In the genomic region with DNA sequence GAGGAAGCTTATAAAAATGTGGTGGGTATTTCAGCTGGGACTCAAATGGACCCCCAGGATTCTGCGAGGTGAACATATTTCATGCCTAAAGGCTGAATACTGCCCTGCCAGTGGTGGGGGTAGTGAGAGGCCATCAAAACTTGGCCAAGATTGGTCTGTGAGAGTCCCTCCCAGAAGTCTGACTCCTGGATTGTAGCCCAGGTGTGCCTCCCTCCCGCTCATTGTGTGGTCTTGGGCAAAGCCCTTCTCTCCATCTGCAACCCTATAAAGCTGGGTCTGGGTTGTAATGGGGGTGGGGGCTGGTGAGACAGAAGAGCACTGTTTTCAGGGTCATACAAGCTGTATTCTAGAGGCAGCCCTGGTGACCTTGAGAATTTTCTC, we compare ENCODE assay signal across 8 cellular contexts. TPM values are rescaled to one million over a fixed set of nuclear protein-coding genes. Genes with fewer than 3 reads are reported as not detected.
A peak's percentile ranks its signal among the peaks of the same experiment; 100 is the strongest.
DNase-seq lines count a peak whose midpoint lies in the region; ATAC-seq, FAIRE-seq and TF ChIP-seq lines count a peak whose summit lies in the region.

No MANE protein-coding gene starts in this region.

- H4K20me1 ChIP-seq in DOHH2 (ENCODE audit: control insufficient read depth, insufficient read depth, low read depth, low read length): no peaks in the 10 kb centered on the region
- no peaks in the 10 kb centered on the region for H4K20me1 ChIP-seq in H1 (replicated peaks in 1 of 2; ENCODE audit: control insufficient read depth in 1 of 2, insufficient read depth in 2 of 2, low read length in 2 of 2)

- peak; percentile 21 to 61 for DNase-seq in NCI-H446 (lab: John Stamatoyannopoulos, UW)
- no peak for DNase-seq in H1 (ENCODE audit: low read depth in 1 of 2, low spot score in 2 of 2)
- DNase-seq in neural crest cell (ENCODE audit: low read depth, low spot score): no peak
- no peak for DNase-seq in NCI-H82 (lab: John Stamatoyannopoulos, UW)
- DNase-seq in foreskin melanocyte: no peak

- H3K27me3 ChIP-seq in DOHH2 (ENCODE audit: control insufficient read depth, low read length) (no peaks in the 10 kb centered on the region), H1 (replicated peaks in 1 of 4; ENCODE audit: control insufficient read depth in 3 of 4, extremely low read depth in 1 of 4, insufficient read depth in 3 of 4, low read length in 3 of 4) (peaks cover 6 to 19% (median 15%) of the 10 kb centered on the region in 4 experiments)

- H4K91ac ChIP-seq in H1 (replicated peaks; ENCODE audit: insufficient read length, low read length): no peak overlapping the region

- H3K4me3 ChIP-seq in DOHH2 (ENCODE audit: low read length): peak overlapping the region; percentile 81
- H3K4me3 ChIP-seq in H1 (ENCODE audit: extremely low read depth in 1 of 4, insufficient read depth in 2 of 4, low read depth in 3 of 4, low read length in 4 of 4): peak overlapping the region; percentile 20 to 69 (median 48); a peak in 6 of 8 replicates

- no peak for TF ChIP-seq CTCF in DOHH2 (IDR thresholded peaks at IDR 0.05; ENCODE audit: low read depth, low read length, poor library complexity, severe bottlenecking)
- no peak for TF ChIP-seq CTCF in H1 (IDR thresholded peaks at IDR 0.05; ENCODE audit: control extremely low read depth in 1 of 3, insufficient read depth in 1 of 3, low read depth in 1 of 3, low read length in 3 of 3)
- TF ChIP-seq CTCF in neural crest cell (conservative IDR thresholded peaks at IDR 0.05): no peak

- H3K9me3 Mint-ChIP-seq in neural crest cell: no peaks in the 10 kb centered on the region

- H2BK120ac ChIP-seq in H1 (replicated peaks; ENCODE audit: low read depth, low read length): no peak overlapping the region

- no peak overlapping the region for H3K56ac ChIP-seq in H1 (replicated peaks; ENCODE audit: insufficient read length, low read depth, low read length)

- no peak for TF ChIP-seq POLR2A in H1 (IDR thresholded peaks at IDR 0.05; ENCODE audit: control extremely low read depth in 1 of 2, low read depth in 2 of 2, low read length in 2 of 2)

- H3K14ac ChIP-seq in H1 (ENCODE audit: insufficient read length): no peak overlapping the region

- H3K27me3 Mint-ChIP-seq in neural crest cell (ENCODE audit: low read depth): peaks cover 21% of the 10 kb centered on the region

- peaks cover 9% of the 10 kb centered on the region for H3K79me2 ChIP-seq in DOHH2 (ENCODE audit: control insufficient read depth, low read length)
- H3K79me2 ChIP-seq in H1 (ENCODE audit: control insufficient read depth in 1 of 2, insufficient read depth in 2 of 2, low read length in 2 of 2): no peaks in the 10 kb centered on the region

- H3F3A ChIP-seq in DOHH2 (ENCODE audit: control insufficient read depth, insufficient read depth): no peaks in the 10 kb centered on the region

- peaks cover 6% of the 10 kb centered on the region; the same call in 1 of the 2 replicates for H3K23me2 ChIP-seq in H1 (ENCODE audit: low read depth, low read length)

- H2BK20ac ChIP-seq in H1 (ENCODE audit: low read length): no peak overlapping the region

- no peak overlapping the region for H4K8ac ChIP-seq in H1 (ENCODE audit: extremely low read depth, insufficient read depth, low read length)

- H2AFZ ChIP-seq in H1 (ENCODE audit: low read length): peak overlapping the region; percentile 12; the same call in 1 of the 2 replicates

- no peak overlapping the region for H3K4ac ChIP-seq in H1 (replicated peaks; ENCODE audit: insufficient read length, low read depth, low read length)

- no peak for TF ChIP-seq RAD21 in H1 (IDR thresholded peaks at IDR 0.05 in 1 of 2, conservative IDR thresholded peaks at IDR 0.05 in 1 of 2; ENCODE audit: low read depth in 2 of 2, low read length in 2 of 2)

- H3K9me3 ChIP-seq in DOHH2 (ENCODE audit: control insufficient read depth, insufficient read depth, low read length) (no peaks in the 10 kb centered on the region), H1 (ENCODE audit: insufficient read depth in 2 of 2, low read depth in 1 of 2, low read length in 1 of 2) (no peaks in the 10 kb centered on the region)

- H3K36me3 Mint-ChIP-seq in neural crest cell (ENCODE audit: low read depth): peaks cover 2% of the 10 kb centered on the region

- POLR2A ChIA-PET in H1 (lab: Charles Lee; ENCODE audit: partially characterized antibody): interaction anchor here (0.6 to 1.8 kb wide), 5 partner anchors 9 to 203 kb away, joined by 3 to 8 read pairs (median 3); partner anchors contain the start of gene PRMT3

- no peak overlapping the region for H4K5ac ChIP-seq in H1 (ENCODE audit: insufficient read length, low read depth, low read length)

- H3K9ac ChIP-seq in H1 (replicated peaks in 1 of 4; ENCODE audit: extremely low read depth in 1 of 4, low read depth in 3 of 4, low read length in 3 of 4): no peak overlapping the region

- H3K79me1 ChIP-seq in H1 (ENCODE audit: low read depth, low read length): no peaks in the 10 kb centered on the region

- no peak for FAIRE-seq in H1 (lab: Jason Lieb, UNC)

- CTCF ChIA-PET in H1 (lab: Charles Lee; ENCODE audit: partially characterized antibody): interaction anchor here (1.2 to 7.7 kb wide), 3 partner anchors 8 to 232 kb away, joined by 5 to 49 read pairs (median 5); no protein-coding TSS in a partner anchor

- H3K23ac ChIP-seq in H1 (ENCODE audit: insufficient read length): no peak overlapping the region

- H3K4me3 Mint-ChIP-seq in neural crest cell: peak overlapping the region; percentile 85

- H2BK12ac ChIP-seq in H1 (ENCODE audit: low read depth, low read length): no peak overlapping the region; the same call in 1 of the 2 replicates

- no peaks in the 10 kb centered on the region for H3K9me2 ChIP-seq in DOHH2 (replicated peaks; ENCODE audit: control insufficient read depth, low read length)

- H3K4me1 Mint-ChIP-seq in neural crest cell: peaks cover 30% of the 10 kb centered on the region

- WGBS in H1 (ENCODE audit: extremely low coverage in 1 of 2, insufficient coverage in 1 of 2, insufficient read length in 1 of 2, insufficient replicate concordance in 2 of 2, low coverage in 1 of 2, low lambda C conversion rate in 2 of 2, missing lambda C conversion rate in 1 of 2), 2 experiments: 71% methylated on average over 2 of the region's 2 CpGs; no CpG with 5 or more reads in 1 of the 2 experiments

- H3K4me1 ChIP-seq in DOHH2 (ENCODE audit: control insufficient read depth, low read length): peaks cover 24% of the 10 kb centered on the region
- H3K4me1 ChIP-seq in H1 (replicated peaks in 1 of 4; ENCODE audit: control insufficient read depth in 3 of 4, insufficient read depth in 4 of 4, low read length in 3 of 4): peaks cover 0 to 12% (median 8%) of the 10 kb centered on the region in 4 experiments; a peak in 5 of 7 replicates

- no peak for TF ChIP-seq EP300 in H1 (IDR thresholded peaks at IDR 0.05; ENCODE audit: borderline replicate concordance in 1 of 2, low read depth in 2 of 2, low read length in 2 of 2)

- peak overlapping the region; percentile 85 for H3K4me2 ChIP-seq in DOHH2 (ENCODE audit: low read length)
- peak overlapping the region; percentile 79 to 88 for H3K4me2 ChIP-seq in H1 (ENCODE audit: insufficient read depth in 1 of 2, low read depth in 2 of 2, low read length in 2 of 2)

- 0 out of 2 replicates have a peak overlapping the region, but pooled peaks have one; percentile 44 for H2BK5ac ChIP-seq in H1 (ENCODE audit: low read depth, low read length)

- no peak overlapping the region for H2BK15ac ChIP-seq in H1 (ENCODE audit: low read length)

- ATAC-seq in HG02970 (IDR thresholded peaks at IDR 0.05; ENCODE audit: low FRiP score, unreplicated experiment) (no peak), GM18498 (IDR thresholded peaks at IDR 0.05; ENCODE audit: unreplicated experiment) (no peak)

- H3K36me3 ChIP-seq in DOHH2 (ENCODE audit: control insufficient read depth, low read length): no peaks in the 10 kb centered on the region; the same call in 1 of the 2 replicates
- peaks cover 0 to 3% (median 0%) of the 10 kb centered on the region in 4 experiments; a peak in 1 of 8 replicates for H3K36me3 ChIP-seq in H1 (ENCODE audit: control insufficient read depth in 2 of 4, insufficient read depth in 4 of 4, low read length in 3 of 4)

- H3K27ac Mint-ChIP-seq in neural crest cell (ENCODE audit: unreplicated experiment): peak overlapping the region; percentile 47

- no peak overlapping the region for H3K18ac ChIP-seq in H1 (ENCODE audit: extremely low read depth, low read length)

- H3K27ac ChIP-seq in DOHH2 (ENCODE audit: low read depth, low read length) (no peak overlapping the region), H1 (ENCODE audit: low read depth, low read length) (no peak overlapping the region)

- no peak overlapping the region for H2AK5ac ChIP-seq in H1 (ENCODE audit: low read depth, low read length)

TF ChIP-seq in H1, 55 proteins besides CTCF, POLR2A, EP300 and RAD21:
- TF ChIP-seq RXRA (IDR thresholded peaks at IDR 0.05; ENCODE audit: insufficient read depth, low read depth, low read length): no peak
- TF ChIP-seq HDAC6 (IDR thresholded peaks at IDR 0.05; ENCODE audit: low read depth, low read length): no peak

RNA-seq across cellular contexts. Expression of gene HTATIP2, which starts 0.9 kb away (rescaled TPM):
- total RNA-seq in H1 (2021; fragmentation: NEBNext Ultra II Directional; extraction: Animal tissue kit (Norgen Biotek cat#: 25700)): 33.1 and 37.1 TPM in 2 replicates
- 14.0 and 22.6 TPM in 2 replicates for polyA plus RNA-seq in H1 (2011; rRNA removed)
- 38.6 TPM for polyA plus RNA-seq in H1 (2011; cell fraction: cytosol; rRNA removed)
- polyA plus RNA-seq in H1 (2011; cell fraction: nucleus; rRNA removed): 10.1 TPM
- 36.4 to 50.7 TPM (median 42.5 TPM) in 4 replicates for polyA plus RNA-seq in H1 (2012, experiment 1 of 2)
- polyA plus RNA-seq in H1 (2012, experiment 2 of 2): 12.0 TPM
- polyA plus RNA-seq in H1 (2013, experiment 1 of 2): 31.4 TPM
- polyA plus RNA-seq in H1 (2013, experiment 2 of 2): 35.3 TPM
- 15.5 and 18.6 TPM in 2 replicates for polyA minus RNA-seq in H1 (2011; rRNA and poly(A)+ RNA removed)
- 10.8 TPM for polyA minus RNA-seq in H1 (2011; cell fraction: cytosol; rRNA and poly(A)+ RNA removed)
- 14.2 TPM for polyA minus RNA-seq in H1 (2011; cell fraction: nucleus; rRNA and poly(A)+ RNA removed)
- total RNA-seq in neural crest cell: 17.0 and 17.8 TPM in 2 replicates

RNA-seq across cellular contexts. Expression of gene PRMT3, which starts 23.1 kb away (rescaled TPM):
- total RNA-seq in H1 (2021; fragmentation: NEBNext Ultra II Directional; extraction: Animal tissue kit (Norgen Biotek cat#: 25700)): 25.0 and 26.5 TPM in 2 replicates
- polyA plus RNA-seq in H1 (2011; rRNA removed): 9.2 and 11.2 TPM in 2 replicates
- 16.1 TPM for polyA plus RNA-seq in H1 (2011; cell fraction: cytosol; rRNA removed)
- polyA plus RNA-seq in H1 (2011; cell fraction: nucleus; rRNA removed): 9.4 TPM
- polyA plus RNA-seq in H1 (2012, experiment 1 of 2): 14.8 to 23.7 TPM (median 17.1 TPM) in 4 replicates
- 2.4 TPM for polyA plus RNA-seq in H1 (2012, experiment 2 of 2)
- polyA plus RNA-seq in H1 (2013, experiment 1 of 2): 15.1 TPM
- 14.1 TPM for polyA plus RNA-seq in H1 (2013, experiment 2 of 2)
- 15.6 TPM in 2 replicates for polyA minus RNA-seq in H1 (2011; rRNA and poly(A)+ RNA removed)
- polyA minus RNA-seq in H1 (2011; cell fraction: cytosol; rRNA and poly(A)+ RNA removed): 11.7 TPM
- 40.9 TPM for polyA minus RNA-seq in H1 (2011; cell fraction: nucleus; rRNA and poly(A)+ RNA removed)
- total RNA-seq in neural crest cell: 22.8 and 26.1 TPM in 2 replicates

Comparison
In these comparisons a context has a peak if more than half of its experiments do, and no peak if none do; other contexts are left out.
1. DNase-seq: peak in NCI-H446 (2 of 2); none in H1 (0 of 2), neural crest cell (single experiment), NCI-H82 (single experiment) and foreskin melanocyte (single experiment).